Comparison of ENCODE assay signal across 8 cellular contexts in the genomic region with DNA sequence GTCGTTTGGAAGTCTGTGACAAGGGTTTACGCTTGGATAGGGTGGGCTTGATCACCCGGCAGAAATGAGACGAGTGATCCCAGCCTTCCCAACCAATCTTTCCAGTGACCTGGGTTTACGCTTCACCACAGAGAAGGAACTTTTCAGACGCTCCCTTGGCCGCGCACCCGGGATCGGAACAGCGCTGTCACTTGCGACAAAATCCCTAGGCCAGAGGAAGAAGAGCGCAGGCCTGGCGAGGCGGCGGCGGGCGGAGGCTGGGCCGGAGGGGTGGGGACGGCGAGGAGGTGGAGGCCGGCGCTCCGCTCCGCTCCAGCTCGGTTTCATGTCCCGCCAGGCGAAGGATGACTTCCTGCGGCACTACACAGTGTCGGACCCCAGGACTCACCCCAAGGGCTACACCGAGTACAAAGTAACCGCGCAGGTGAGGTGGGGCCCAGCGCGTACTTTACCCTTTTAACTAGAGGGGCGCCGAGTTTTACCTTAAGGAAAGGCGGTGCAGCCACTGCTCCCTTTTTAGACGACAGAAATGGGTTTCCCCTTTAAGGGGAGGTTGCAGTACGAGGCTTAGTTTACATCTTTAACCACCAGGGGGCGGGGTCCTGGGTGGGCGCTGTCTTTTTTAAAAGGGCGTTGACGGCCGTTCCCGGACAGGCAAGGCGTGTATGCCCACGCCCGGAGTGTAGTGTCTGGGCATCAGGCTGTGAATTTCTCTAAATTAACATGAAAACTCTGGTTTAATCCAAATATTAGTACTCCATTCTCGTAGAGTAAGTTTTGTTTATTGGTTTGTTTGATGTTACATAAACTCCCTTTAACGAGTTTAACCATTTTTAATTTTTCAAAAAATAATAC. TPM values are rescaled to one million over a fixed set of nuclear protein-coding genes. Genes with fewer than 3 reads are reported as not detected.
DNase-seq lines count a peak whose midpoint lies in the region; ATAC-seq and TF ChIP-seq lines count a peak whose summit lies in the region.

A gene with protein sequence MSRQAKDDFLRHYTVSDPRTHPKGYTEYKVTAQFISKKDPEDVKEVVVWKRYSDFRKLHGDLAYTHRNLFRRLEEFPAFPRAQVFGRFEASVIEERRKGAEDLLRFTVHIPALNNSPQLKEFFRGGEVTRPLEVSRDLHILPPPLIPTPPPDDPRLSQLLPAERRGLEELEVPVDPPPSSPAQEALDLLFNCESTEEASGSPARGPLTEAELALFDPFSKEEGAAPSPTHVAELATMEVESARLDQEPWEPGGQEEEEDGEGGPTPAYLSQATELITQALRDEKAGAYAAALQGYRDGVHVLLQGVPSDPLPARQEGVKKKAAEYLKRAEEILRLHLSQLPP (plus strand): TSS at position 227 of the 855 bp plus-strand sequence. CDS start 99 bp downstream, at position 326.

- no peaks in the 10 kb centered on the region for H3K9me3 ChIP-seq in left lung

- peak within 1 kb of the TSS; percentile 42 to 51 for H3K4me3 ChIP-seq in left lung

- H3K27me3 ChIP-seq in left lung, result no peaks in the 10 kb centered on the region

- peak within 1 kb of the TSS; percentile 78 for H3K4me3 Mint-ChIP-seq in activated CD4-positive, alpha-beta T cell treated with anti-CD3 and anti-CD28 coated beads, Interleukin-2, amount 10 ng/mL, durations not matched to agents 7 days and 5 days

- no peaks in the 10 kb centered on the region for H3K36me3 Mint-ChIP-seq in activated CD4-positive, alpha-beta T cell treated with anti-CD3 and anti-CD28 coated beads, Interleukin-2, amount 10 ng/mL, durations not matched to agents 7 days and 5 days (ENCODE audit: low read depth)

- peak; percentile 98 for DNase-seq in NCI-H526 treated with DMSO at 0.1 percent for 48 hours (lab: John Stamatoyannopoulos, UW)
- peak; percentile 96 for DNase-seq in activated CD4-positive, alpha-beta T cell treated with anti-CD3 and anti-CD28 coated beads, Interleukin-2, amount 10 ng/mL, durations not matched to agents 7 days and 5 days
- DNase-seq in dedifferentiated amniotic fluid mesenchymal stem cell (ENCODE audit: extremely low spot score), result peak; percentile 96
- DNase-seq in left lung, result peak; percentile 93 to 98
- peak; percentile 85 to 87 for DNase-seq in stimulated activated CD4-positive, alpha-beta T cell treated with anti-CD3 and anti-CD28 coated beads, Interleukin-2, amount 100 ng/mL, for 48 hours

- H3K27me3 Mint-ChIP-seq in activated CD4-positive, alpha-beta T cell treated with anti-CD3 and anti-CD28 coated beads, Interleukin-2, amount 10 ng/mL, durations not matched to agents 7 days and 5 days, result no peaks in the 10 kb centered on the region

- ATAC-seq in GM19328 (IDR thresholded peaks at IDR 0.05; ENCODE audit: unreplicated experiment) (peak; percentile 88), HG03520 (IDR thresholded peaks at IDR 0.05; ENCODE audit: unreplicated experiment) (peak; percentile 80), left lung (peak; percentile 98)

- POLR2A ChIA-PET in activated CD4-positive, alpha-beta T cell treated with anti-CD3 and anti-CD28 coated beads, Interleukin-2, amount 10 ng/mL, durations not matched to agents 7 days and 5 days (lab: Charles Lee), result no interaction called here

- intact Hi-C loops in left lung (cut with DNase I), result loop anchor here in 1 of 2 donors (10.0 kb wide), 1 partner anchor 183 kb away; a partner anchor contains a TSS

- TF ChIP-seq CTCF in C4-2B (conservative IDR thresholded peaks at IDR 0.05), result no peak; the same call in 1 of the 2 replicates
- TF ChIP-seq CTCF in left lung (IDR thresholded peaks at IDR 0.05), result peak; percentile 65 to 88

- H3K36me3 ChIP-seq in left lung, result peaks cover 0 to 9% of the 10 kb centered on the region in 2 donors

- peaks cover 7 to 23% of the 10 kb centered on the region in 2 donors for H3K4me1 ChIP-seq in left lung

- H3K9me3 Mint-ChIP-seq in activated CD4-positive, alpha-beta T cell treated with anti-CD3 and anti-CD28 coated beads, Interleukin-2, amount 10 ng/mL, durations not matched to agents 7 days and 5 days, result no peaks in the 10 kb centered on the region

- H3K27ac ChIP-seq in C4-2B (peak within 1 kb of the TSS; percentile 67), left lung (peak within 1 kb of the TSS; percentile 86)

- CTCF ChIA-PET in activated CD4-positive, alpha-beta T cell treated with anti-CD3 and anti-CD28 coated beads, Interleukin-2, amount 10 ng/mL, durations not matched to agents 7 days and 5 days (lab: Charles Lee), result interaction anchor here (0.6 to 3.8 kb wide), 10 partner anchors 10 to 183 kb away, joined by 3 to 25 read pairs (median 5); a partner anchor contains a TSS

- peak within 1 kb of the TSS; percentile 93 for H3K27ac Mint-ChIP-seq in activated CD4-positive, alpha-beta T cell treated with anti-CD3 and anti-CD28 coated beads, Interleukin-2, amount 10 ng/mL, durations not matched to agents 7 days and 5 days

- H3K4me1 Mint-ChIP-seq in activated CD4-positive, alpha-beta T cell treated with anti-CD3 and anti-CD28 coated beads, Interleukin-2, amount 10 ng/mL, durations not matched to agents 7 days and 5 days, result peaks cover 19% of the 10 kb centered on the region

RNA-seq across cellular contexts. Expression of the gene that starts here (rescaled TPM):
- total RNA-seq in activated CD4-positive, alpha-beta T cell treated with anti-CD3 and anti-CD28 coated beads, Interleukin-2, amount 10 ng/mL, durations not matched to agents 7 days and 5 days, result 10 to 100 TPM; 28.3 to 34.8 TPM
- total RNA-seq in left lung, result 10 to 100 TPM; 22.6 to 27.4 TPM

Comparison
In these comparisons a context has a peak if more than half of its experiments do, and no peak if none do; other contexts are left out.
1. Peak in every context shown above with its lines: DNase-seq, ATAC-seq, H3K4me3 ChIP-seq and H3K27ac ChIP-seq.